8 cellular contexts compared by ENCODE assay signal in the genomic region with DNA sequence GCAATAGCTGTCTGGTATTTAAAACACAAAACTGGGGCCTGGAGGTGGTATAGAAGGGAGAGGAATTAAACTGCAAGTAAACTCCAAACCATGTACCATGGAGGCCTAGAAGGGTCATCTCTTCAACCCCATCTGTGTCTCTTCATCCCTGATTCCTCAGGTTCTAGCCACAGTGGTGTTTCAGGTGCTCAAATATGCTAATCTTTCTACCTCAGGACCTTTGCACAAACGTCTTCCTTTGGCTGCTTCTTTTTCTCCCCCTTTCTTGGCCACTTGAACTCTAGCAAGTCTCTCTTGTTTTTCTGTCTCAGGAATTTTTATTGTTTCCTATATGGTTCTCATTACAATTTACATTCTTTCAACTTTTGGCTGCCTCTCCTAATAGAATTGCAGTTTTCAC.
"Had no signal": no experiment of that assay in that cellular context is flagged by ENCODE, and none has a peak within 500 bp of the region (broad histone marks: within the 10 kb centered on the region; RNA-seq: fewer than 3 reads in every experiment).

No MANE protein-coding gene starts in this region.

- H3K27ac ChIP-seq: HL-60, KMS-11 had no signal

- FAIRE-seq: HepG2, HTR-8/SVneo had no signal

- DNase-seq: IMR-90, Karpas-422, KBM-7, KG1 had no signal

- ATAC-seq: HepG2 had no signal

- H3K9ac ChIP-seq: KMS-11 had no signal

- H3K4me2 ChIP-seq: KMS-11 had no signal
